8 cellular contexts compared by ENCODE assay signal in genomic region chr12:25811656-25812126, GRCh38.
DNase-seq lines count a peak whose midpoint lies in the region; ATAC-seq, FAIRE-seq and TF ChIP-seq lines count a peak whose summit lies in the region.

No MANE protein-coding gene starts in this region.

- DNase-seq in A549 (ENCODE audit: low read depth in 1 of 2, low spot score in 1 of 2) (peak; percentile 13 to 45), astrocyte of the hippocampus (ENCODE audit: low read depth, low spot score) (peak; percentile 46), DMS79 (lab: John Stamatoyannopoulos, UW) (no peak), mesenteric fat pad (ENCODE audit: low spot score) (no peak), NCI-H2171 (lab: John Stamatoyannopoulos, UW) (no peak)

- peaks cover 9% of the 10 kb centered on the region; the same call in 2 of the 3 replicates for H3K4me1 ChIP-seq in A549

- FAIRE-seq in A549 (lab: Jason Lieb, UNC), result no peak

- H3K4me2 ChIP-seq in A549, result peak overlapping the region; percentile 63

- peak overlapping the region in 1 of 2 experiments; percentile 41; a peak in 2 of 6 replicates for H3K27ac ChIP-seq in A549

- H3K4me3 ChIP-seq in A549, result no peak overlapping the region

- no peak for TF ChIP-seq EP300 in A549 (IDR thresholded peaks at IDR 0.05)

- POLR2A ChIA-PET in A549 (lab: Yijun Ruan, JAX), result no interaction called here

- CTCF ChIA-PET in A549 (lab: Yijun Ruan, JAX), result interaction anchor here (0.6 kb wide), 1 partner anchor 1330 kb away, joined by 3 read pairs; no protein-coding TSS in a partner anchor

- WGBS in A549 (ENCODE audit: missing lambda C conversion rate), result 22% methylated on average over 5 of the region's 5 CpGs

- no peak for TF ChIP-seq CTCF in A549 (IDR thresholded peaks at IDR 0.05)

- TF ChIP-seq RAD21 in A549 (conservative IDR thresholded peaks at IDR 0.05 in 1 of 2, IDR thresholded peaks at IDR 0.05 in 1 of 2), result no peak

- no peak for TF ChIP-seq POLR2A in A549 (IDR thresholded peaks at IDR 0.05; ENCODE audit: low read length)

- ATAC-seq in A549, result peak; percentile 56 to 63; a peak in 3 of 6 replicates
- ATAC-seq in GM18907 (IDR thresholded peaks at IDR 0.05; ENCODE audit: unreplicated experiment), result peak; percentile 58
- peak; percentile 50 for ATAC-seq in HG03354 (IDR thresholded peaks at IDR 0.05; ENCODE audit: poor library complexity, severe bottlenecking, unreplicated experiment)
- ATAC-seq in GM18519 (IDR thresholded peaks at IDR 0.05; ENCODE audit: low FRiP score, unreplicated experiment), result no peak

- 0 out of 3 replicates have a peak, but pooled peaks cover 3% of the 10 kb centered on the region for H3K9me3 ChIP-seq in A549

TF ChIP-seq in A549, 52 proteins besides CTCF, POLR2A, EP300 and RAD21:
- TF ChIP-seq NPAS2 (CRISPR knock-in tag; IDR thresholded peaks at IDR 0.05; ENCODE audit: borderline replicate concordance), result no peak
- 0 out of 2 replicates have a peak, but pooled peaks have one; percentile 16 for TF ChIP-seq FOSL2 (IDR thresholded peaks at IDR 0.05)
- peak; percentile 46; the same call in 1 of the 2 replicates for TF ChIP-seq FOSL2 (CRISPR knock-in tag; IDR thresholded peaks at IDR 0.05)

Comparison
In these comparisons a context has a peak if more than half of its experiments do, and no peak if none do; other contexts are left out.
1. DNase-seq: peak in A549 (2 of 2) and astrocyte of the hippocampus (single experiment); none in DMS79 (single experiment), mesenteric fat pad (single experiment) and NCI-H2171 (single experiment).